8 cellular contexts compared by ENCODE assay signal in the genomic region with DNA sequence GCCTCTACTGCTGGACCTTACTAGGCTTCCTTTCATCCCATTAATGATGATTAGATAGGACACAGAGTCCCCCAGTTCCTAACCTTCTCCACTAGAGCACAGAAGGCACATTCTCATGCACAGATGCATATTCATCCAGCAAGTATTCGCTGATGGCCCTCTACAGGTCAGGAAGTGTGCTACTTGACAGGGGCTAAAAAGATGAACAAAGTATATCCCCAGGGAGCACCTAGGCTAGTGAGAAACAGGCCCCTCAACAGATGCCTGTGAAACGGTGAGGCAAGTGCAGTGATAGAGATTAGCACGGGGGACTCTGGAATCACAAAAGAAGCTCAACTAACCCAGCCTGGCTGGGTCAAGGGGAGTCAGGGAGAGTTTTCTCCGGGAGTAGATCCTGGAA.
A peak's percentile ranks its signal among the peaks of the same experiment; 100 is the strongest.
DNase-seq lines count a peak whose midpoint lies in the region; ATAC-seq and TF ChIP-seq lines count a peak whose summit lies in the region.

No MANE protein-coding gene starts in this region.

- H3K27me3 ChIP-seq in CD8-positive, alpha-beta T cell (ENCODE audit: insufficient read depth, low read length), result no peaks in the 10 kb centered on the region

- POLR2A ChIA-PET in HEK293T (lab: Yijun Ruan, JAX), result no interaction called here
- POLR2A ChIA-PET in CD8-positive, alpha-beta T cell (lab: Charles Lee), result no interaction called here

- H3K9me3 ChIP-seq in CD8-positive, alpha-beta T cell (ENCODE audit: low read length), result no peaks in the 10 kb centered on the region

- H3K4me3 ChIP-seq in CD8-positive, alpha-beta T cell (ENCODE audit: low read depth, low read length), result no peak overlapping the region

- no peak for TF ChIP-seq CTCF in CD8-positive, alpha-beta T cell (IDR thresholded peaks at IDR 0.05)

- no peak for ATAC-seq in CD8-positive, alpha-beta T cell
- ATAC-seq in GM21381 (IDR thresholded peaks at IDR 0.05; ENCODE audit: unreplicated experiment), result no peak

- H3K4me1 ChIP-seq in CD8-positive, alpha-beta T cell (ENCODE audit: insufficient read depth, low read length), result no peaks in the 10 kb centered on the region

- no peaks in the 10 kb centered on the region for H3K36me3 Mint-ChIP-seq in CD8-positive, alpha-beta T cell

- CTCF ChIA-PET in HEK293T (lab: Yijun Ruan, JAX), result interaction anchor here (0.6 to 1.1 kb wide), 5 partner anchors 10 to 244 kb away, joined by 3 to 5 read pairs (median 3); no protein-coding TSS in a partner anchor
- CTCF ChIA-PET in CD8-positive, alpha-beta T cell (lab: Charles Lee), result interaction anchor here (1.2 kb wide), 1 partner anchor 17 kb away, joined by 4 read pairs; no protein-coding TSS in a partner anchor

- H3K27ac ChIP-seq in CD8-positive, alpha-beta T cell (ENCODE audit: low read depth, low read length), result no peak overlapping the region

- H3K27ac Mint-ChIP-seq in CD8-positive, alpha-beta T cell, result no peak overlapping the region

- intact Hi-C loops in CD8-positive, alpha-beta T cell (cut with DNase I, micrococcal nuclease), result no loop called here

- no peaks in the 10 kb centered on the region for H3K27me3 Mint-ChIP-seq in CD8-positive, alpha-beta T cell (ENCODE audit: low read depth)

- H3K4me1 Mint-ChIP-seq in CD8-positive, alpha-beta T cell (ENCODE audit: low read depth), result peaks cover 3% of the 10 kb centered on the region

- H3K4me3 Mint-ChIP-seq in CD8-positive, alpha-beta T cell, result no peak overlapping the region

- no peaks in the 10 kb centered on the region for H3K9me3 Mint-ChIP-seq in CD8-positive, alpha-beta T cell

- peak; percentile 0 for DNase-seq in DMS114 treated with DMSO at 0.1 percent for 48 hours (lab: John Stamatoyannopoulos, UW; ENCODE audit: unreplicated experiment)
- peak; percentile 37 for DNase-seq in HEK293T (ENCODE audit: extremely low spot score)
- peak; percentile 39 for DNase-seq in RPMI7951 (ENCODE audit: low read depth)
- DNase-seq in islet precursor cell, result peak; percentile 69
- DNase-seq in activated CD4-positive, alpha-beta T cell treated with anti-CD3 and anti-CD28 coated beads, Interleukin-2, amount 50 U/mL, for 48 hours, result no peak
- no peak for DNase-seq in CD8-positive, alpha-beta T cell
- no peak for DNase-seq in NCI-H1105 (lab: John Stamatoyannopoulos, UW)

- no peaks in the 10 kb centered on the region for H3K36me3 ChIP-seq in CD8-positive, alpha-beta T cell (ENCODE audit: insufficient read depth, low read length)

TF ChIP-seq in HEK293T, 16 proteins besides CTCF, POLR2A, EP300 and RAD21:
- TF ChIP-seq PKNOX1 (IDR thresholded peaks at IDR 0.05) (no peak), CTBP1 (IDR thresholded peaks at IDR 0.05; ENCODE audit: borderline replicate concordance) (no peak), SUZ12 (IDR thresholded peaks at IDR 0.05) (no peak), ARNT (IDR thresholded peaks at IDR 0.05) (no peak), ZNF384 (IDR thresholded peaks at IDR 0.05) (no peak), BHLHE40 (IDR thresholded peaks at IDR 0.05; ENCODE audit: borderline replicate concordance) (no peak), FOXM1 (IDR thresholded peaks at IDR 0.05; ENCODE audit: borderline replicate concordance) (no peak), SP1 (IDR thresholded peaks at IDR 0.05) (no peak), ELF4 (IDR thresholded peaks at IDR 0.05) (no peak), HDGF (IDR thresholded peaks at IDR 0.05; ENCODE audit: borderline replicate concordance) (no peak), TARDBP (IDR thresholded peaks at IDR 0.05) (no peak), FOXK2 (IDR thresholded peaks at IDR 0.05) (no peak), NFRKB (IDR thresholded peaks at IDR 0.05) (no peak), LEF1 (IDR thresholded peaks at IDR 0.05; ENCODE audit: borderline replicate concordance) (no peak), L3MBTL2 (conservative IDR thresholded peaks at IDR 0.05) (no peak), FOXA1 (IDR thresholded peaks at IDR 0.05) (no peak)
TF ChIP-seq in HEK293T: peak in this region for 0.

Comparison
In these comparisons a context has a peak if more than half of its experiments do, and no peak if none do; other contexts are left out.
1. DNase-seq: peak in DMS114 treated with DMSO at 0.1 percent for 48 hours (single experiment), HEK293T (single experiment), RPMI7951 (single experiment) and islet precursor cell (single experiment); none in activated CD4-positive, alpha-beta T cell treated with anti-CD3 and anti-CD28 coated beads, Interleukin-2, amount 50 U/mL, for 48 hours (0 of 2), CD8-positive, alpha-beta T cell (0 of 7) and NCI-H1105 (single experiment).